10 cellular contexts compared by ENCODE assay signal in the genomic region with DNA sequence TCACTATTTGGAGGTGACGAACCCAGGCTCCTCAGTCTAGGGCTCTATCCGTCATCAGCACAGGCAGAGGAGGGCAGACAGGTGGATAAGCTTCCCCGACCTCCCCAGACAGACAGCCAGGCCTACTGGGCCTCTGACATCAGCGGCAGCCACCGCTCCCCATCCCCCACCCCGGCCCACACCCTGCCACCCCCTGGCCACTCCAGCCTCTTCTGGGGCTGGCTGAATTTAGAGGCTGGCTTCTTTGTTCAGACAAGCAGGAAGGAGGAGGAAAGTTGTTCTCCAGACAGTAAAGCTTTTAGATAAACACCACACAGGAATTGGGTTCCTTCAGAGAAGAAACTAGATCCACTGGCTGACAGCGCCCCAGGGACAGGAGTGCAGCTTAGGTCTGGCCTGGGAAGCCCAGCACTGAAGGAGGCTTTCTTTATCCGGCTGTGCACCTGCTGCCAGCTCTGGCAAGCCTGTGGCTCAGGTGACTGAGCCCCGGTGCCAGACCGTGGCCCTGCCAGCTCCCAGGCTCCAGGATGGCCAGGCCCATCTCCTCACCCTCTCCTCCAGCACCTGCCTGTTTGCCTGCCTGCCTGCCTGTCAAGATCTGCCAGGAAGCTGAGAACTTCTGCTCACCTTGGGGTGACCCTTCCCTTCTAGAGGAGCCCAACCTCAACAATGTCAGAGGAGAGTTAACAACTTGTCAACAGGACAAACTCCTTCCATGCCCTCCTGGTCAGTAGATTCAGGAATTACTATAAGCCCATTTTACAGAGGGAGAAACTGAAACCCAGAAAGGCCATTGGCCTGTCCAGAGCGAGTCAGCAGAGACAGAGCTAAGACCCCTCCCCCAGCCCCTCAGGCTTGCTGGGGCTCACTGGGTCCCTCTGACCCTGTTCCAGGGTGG. TPM values are rescaled to one million over a fixed set of nuclear protein-coding genes. Genes with fewer than 3 reads are reported as not detected.
DNase-seq lines count a peak whose midpoint lies in the region; ATAC-seq and TF ChIP-seq lines count a peak whose summit lies in the region.
"Had no signal": no experiment of that assay in that cellular context is flagged by ENCODE, and none has a peak within 500 bp of the region (broad histone marks: within the 10 kb centered on the region; RNA-seq: fewer than 3 reads in every experiment).

No MANE protein-coding gene starts in this region.

- H2AFZ ChIP-seq in Loucy (ENCODE audit: low read length), result no peak overlapping the region

- intact Hi-C loops in activated T-helper 1 cell treated with anti-CD3 and anti-CD28 coated beads, Interleukin-12 subunit alpha, Interleukin-12 subunit beta, Interleukin-2, Interleukin-4 antibody, amounts not matched to agents 30 ng/mL and 10 ng/mL and 1 ng/mL, durations not matched to agents 14 hours and 24 hours and 36 hours (cut with micrococcal nuclease), result no loop called here
- intact Hi-C loops in mucosa of descending colon (cut with DNase I, micrococcal nuclease), result no loop called here

- H3K4me3 Mint-ChIP-seq in activated T-helper 1 cell treated with anti-CD3 and anti-CD28 coated beads, Interleukin-12 subunit alpha, Interleukin-12 subunit beta, Interleukin-2, Interleukin-4 antibody, amounts not matched to agents 30 ng/mL and 10 ng/mL and 1 ng/mL, durations not matched to agents 14 hours and 24 hours and 36 hours, result no peak overlapping the region
- no peak overlapping the region for H3K4me3 Mint-ChIP-seq in stimulated activated naive B cell treated with anti-CD40 and anti-IgM and Interleukin-4, amounts not matched to agents 10 μg/mL and 1 μg/mL and 100 μg/mL, for 72 hours
- H3K4me3 Mint-ChIP-seq: stimulated activated memory B cell treated with anti-CD40 and anti-IgM and Interleukin-4, amounts not matched to agents 10 μg/mL and 1 μg/mL and 100 μg/mL, for 72 hours had no signal

- no peaks in the 10 kb centered on the region for H3K9me3 ChIP-seq in Loucy (ENCODE audit: insufficient read depth, low read depth, low read length)
- no peaks in the 10 kb centered on the region for H3K9me3 ChIP-seq in mucosa of descending colon

- TF ChIP-seq CTCF in Loucy (conservative IDR thresholded peaks at IDR 0.05; ENCODE audit: low read length) (no peak), mucosa of descending colon (IDR thresholded peaks at IDR 0.05) (no peak)

- H3K4me3 ChIP-seq in Loucy (ENCODE audit: low read length, poor library complexity, severe bottlenecking) (no peak overlapping the region), mucosa of descending colon (no peak overlapping the region)
- H3K4me3 ChIP-seq: dorsolateral prefrontal cortex had no signal

- no peaks in the 10 kb centered on the region for H3F3A ChIP-seq in Loucy (ENCODE audit: low read depth)

- no peaks in the 10 kb centered on the region for H3K9me2 ChIP-seq in Loucy (replicated peaks; ENCODE audit: low read depth, low read length)

- peak; percentile 71 for DNase-seq in DMS153 (lab: John Stamatoyannopoulos, UW)
- DNase-seq in activated T-helper 1 cell treated with anti-CD3 and anti-CD28 coated beads, Interleukin-12 subunit alpha, Interleukin-12 subunit beta, Interleukin-2, Interleukin-4 antibody, amounts not matched to agents 30 ng/mL and 10 ng/mL and 1 ng/mL, durations not matched to agents 14 hours and 24 hours and 36 hours (ENCODE audit: low spot score), result no peak
- no peak for DNase-seq in mucosa of descending colon
- DNase-seq in GM19240 (ENCODE audit: insufficient read length, low spot score), result no peak
- no peak for DNase-seq in stimulated activated naive B cell treated with anti-CD40 and anti-IgM and Interleukin-4, amounts not matched to agents 10 μg/mL and 1 μg/mL and 100 μg/mL, for 72 hours

- H3K4me2 ChIP-seq in Loucy (ENCODE audit: low read depth, low read length, poor library complexity, severe bottlenecking), result no peak overlapping the region

- no peaks in the 10 kb centered on the region for H3K36me3 Mint-ChIP-seq in activated T-helper 1 cell treated with anti-CD3 and anti-CD28 coated beads, Interleukin-12 subunit alpha, Interleukin-12 subunit beta, Interleukin-2, Interleukin-4 antibody, amounts not matched to agents 30 ng/mL and 10 ng/mL and 1 ng/mL, durations not matched to agents 14 hours and 24 hours and 36 hours (ENCODE audit: low read depth)
- no peaks in the 10 kb centered on the region for H3K36me3 Mint-ChIP-seq in stimulated activated naive B cell treated with anti-CD40 and anti-IgM and Interleukin-4, amounts not matched to agents 10 μg/mL and 1 μg/mL and 100 μg/mL, for 72 hours

- H3K4me1 ChIP-seq in Loucy (ENCODE audit: insufficient read depth, low read length, poor library complexity, severe bottlenecking) (peaks cover 27% of the 10 kb centered on the region), mucosa of descending colon (ENCODE audit: low read depth) (no peaks in the 10 kb centered on the region)

- peak overlapping the region; percentile 40 for H3K9ac ChIP-seq in Loucy (ENCODE audit: low read depth, low read length, poor library complexity, severe bottlenecking)

- H3K79me2 ChIP-seq in Loucy (ENCODE audit: insufficient read depth, low read length), result no peaks in the 10 kb centered on the region

- H3K27ac Mint-ChIP-seq in activated T-helper 1 cell treated with anti-CD3 and anti-CD28 coated beads, Interleukin-12 subunit alpha, Interleukin-12 subunit beta, Interleukin-2, Interleukin-4 antibody, amounts not matched to agents 30 ng/mL and 10 ng/mL and 1 ng/mL, durations not matched to agents 14 hours and 24 hours and 36 hours, result peak overlapping the region; percentile 6
- no peak overlapping the region for H3K27ac Mint-ChIP-seq in stimulated activated naive B cell treated with anti-CD40 and anti-IgM and Interleukin-4, amounts not matched to agents 10 μg/mL and 1 μg/mL and 100 μg/mL, for 72 hours

- no peaks in the 10 kb centered on the region for H4K20me1 ChIP-seq in Loucy (ENCODE audit: insufficient read depth, low read length, poor library complexity, severe bottlenecking)

- ATAC-seq in mucosa of descending colon, result peak; percentile 37
- no peak for ATAC-seq in HG03432 (IDR thresholded peaks at IDR 0.05; ENCODE audit: unreplicated experiment)
- no peak for ATAC-seq in GM21529 (IDR thresholded peaks at IDR 0.05; ENCODE audit: unreplicated experiment)
- no peak for ATAC-seq in stimulated activated naive B cell treated with anti-CD40 and anti-IgM and Interleukin-4, amounts not matched to agents 10 μg/mL and 1 μg/mL and 100 μg/mL, for 72 hours (replicated peaks)
- ATAC-seq: stimulated activated memory B cell treated with anti-CD40 and anti-IgM and Interleukin-4, amounts not matched to agents 10 μg/mL and 1 μg/mL and 100 μg/mL, for 72 hours had no signal

- no peaks in the 10 kb centered on the region for H3K36me3 ChIP-seq in Loucy (ENCODE audit: insufficient read depth, low read length)
- no peaks in the 10 kb centered on the region for H3K36me3 ChIP-seq in mucosa of descending colon (ENCODE audit: low read depth)

- H3K27me3 Mint-ChIP-seq in activated T-helper 1 cell treated with anti-CD3 and anti-CD28 coated beads, Interleukin-12 subunit alpha, Interleukin-12 subunit beta, Interleukin-2, Interleukin-4 antibody, amounts not matched to agents 30 ng/mL and 10 ng/mL and 1 ng/mL, durations not matched to agents 14 hours and 24 hours and 36 hours (ENCODE audit: insufficient read depth), result no peaks in the 10 kb centered on the region
- no peaks in the 10 kb centered on the region for H3K27me3 Mint-ChIP-seq in stimulated activated naive B cell treated with anti-CD40 and anti-IgM and Interleukin-4, amounts not matched to agents 10 μg/mL and 1 μg/mL and 100 μg/mL, for 72 hours
- H3K27me3 Mint-ChIP-seq: stimulated activated memory B cell treated with anti-CD40 and anti-IgM and Interleukin-4, amounts not matched to agents 10 μg/mL and 1 μg/mL and 100 μg/mL, for 72 hours had no signal

- no peaks in the 10 kb centered on the region for H3K27me3 ChIP-seq in Loucy (ENCODE audit: insufficient read depth, low read length, poor library complexity, severe bottlenecking)
- H3K27me3 ChIP-seq: dorsolateral prefrontal cortex had no signal

- peaks cover 17% of the 10 kb centered on the region for H3K4me1 Mint-ChIP-seq in activated T-helper 1 cell treated with anti-CD3 and anti-CD28 coated beads, Interleukin-12 subunit alpha, Interleukin-12 subunit beta, Interleukin-2, Interleukin-4 antibody, amounts not matched to agents 30 ng/mL and 10 ng/mL and 1 ng/mL, durations not matched to agents 14 hours and 24 hours and 36 hours (ENCODE audit: low read depth)
- H3K4me1 Mint-ChIP-seq in stimulated activated naive B cell treated with anti-CD40 and anti-IgM and Interleukin-4, amounts not matched to agents 10 μg/mL and 1 μg/mL and 100 μg/mL, for 72 hours, result peaks cover 12 to 17% of the 10 kb centered on the region in 2 donors

- no peaks in the 10 kb centered on the region for H3K9me3 Mint-ChIP-seq in activated T-helper 1 cell treated with anti-CD3 and anti-CD28 coated beads, Interleukin-12 subunit alpha, Interleukin-12 subunit beta, Interleukin-2, Interleukin-4 antibody, amounts not matched to agents 30 ng/mL and 10 ng/mL and 1 ng/mL, durations not matched to agents 14 hours and 24 hours and 36 hours
- H3K9me3 Mint-ChIP-seq in stimulated activated naive B cell treated with anti-CD40 and anti-IgM and Interleukin-4, amounts not matched to agents 10 μg/mL and 1 μg/mL and 100 μg/mL, for 72 hours, result no peaks in the 10 kb centered on the region
- H3K9me3 Mint-ChIP-seq: stimulated activated memory B cell treated with anti-CD40 and anti-IgM and Interleukin-4, amounts not matched to agents 10 μg/mL and 1 μg/mL and 100 μg/mL, for 72 hours had no signal

RNA-seq across cellular contexts. Expression of a gene that starts 44.0 kb away (rescaled TPM):
- total RNA-seq in activated T-helper 1 cell treated with anti-CD3 and anti-CD28 coated beads, Interleukin-12 subunit alpha, Interleukin-12 subunit beta, Interleukin-2, Interleukin-4 antibody, amounts not matched to agents 30 ng/mL and 10 ng/mL and 1 ng/mL, durations not matched to agents 14 hours and 24 hours and 36 hours, result 2.5 and 2.8 TPM in 2 replicates
- total RNA-seq in mucosa of descending colon, result 1 to 10 TPM in 1 of 3 donors, under 1 TPM in 2; 0.25 to 1.7 (median 0.49) TPM

RNA-seq across cellular contexts. Expression of a gene that starts 48.8 kb away (rescaled TPM):
- 9.7 and 13.5 TPM in 2 replicates for total RNA-seq in activated T-helper 1 cell treated with anti-CD3 and anti-CD28 coated beads, Interleukin-12 subunit alpha, Interleukin-12 subunit beta, Interleukin-2, Interleukin-4 antibody, amounts not matched to agents 30 ng/mL and 10 ng/mL and 1 ng/mL, durations not matched to agents 14 hours and 24 hours and 36 hours
- total RNA-seq in mucosa of descending colon, result 1 to 10 TPM; 3.0 to 7.7 (median 4.6) TPM
